Comparison of ENCODE assay signal across 9 cellular contexts in the genomic region with DNA sequence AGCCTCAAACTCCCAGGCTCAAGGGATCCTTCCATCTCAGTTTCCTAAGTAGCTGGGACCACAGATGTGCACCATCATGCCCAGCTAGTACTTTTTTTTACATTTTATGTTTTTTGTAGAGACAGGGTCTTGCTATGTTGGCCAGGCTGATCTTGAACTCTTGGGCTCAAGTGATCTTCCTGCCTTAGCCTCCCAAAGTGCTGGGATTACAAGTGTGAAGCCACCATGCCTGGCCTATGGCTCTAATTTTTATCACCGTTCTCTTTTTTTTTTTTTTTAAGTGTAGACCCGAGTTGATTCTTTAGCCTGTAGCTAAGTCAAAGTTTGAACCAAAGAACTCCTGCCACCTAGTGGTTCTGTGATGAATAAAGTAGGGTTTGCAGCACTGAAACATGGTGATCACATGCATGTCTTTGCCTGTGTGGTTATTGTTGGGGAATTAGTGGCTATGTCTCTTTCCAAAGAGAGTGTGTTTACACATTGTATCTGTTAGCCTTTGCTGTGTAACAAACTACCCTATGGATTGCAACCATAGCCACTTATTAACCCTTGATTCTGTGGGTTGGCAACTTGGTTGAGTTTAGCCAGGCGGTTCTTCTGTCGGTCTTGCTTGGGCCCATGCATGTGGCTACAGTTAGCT. TPM values are rescaled to one million over a fixed set of nuclear protein-coding genes. Genes with fewer than 3 reads are reported as not detected.
DNase-seq lines count a peak whose midpoint lies in the region; ATAC-seq lines count a peak whose summit lies in the region.
"Had no signal": no experiment of that assay in that cellular context is flagged by ENCODE, and none has a peak within 500 bp of the region (broad histone marks: within the 10 kb centered on the region; RNA-seq: fewer than 3 reads in every experiment).

No MANE protein-coding gene starts in this region.

- DNase-seq in ELR (ENCODE audit: low read depth) (peak; percentile 59), LHCN-M2 (ENCODE audit: low read depth) (peak; percentile 31), amniotic epithelial cell (ENCODE audit: low read depth) (peak; percentile 54), kidney glomerular epithelial cell (lab: John Stamatoyannopoulos, UW) (peak; percentile 13), NCI-H345 (lab: John Stamatoyannopoulos, UW) (no peak)

- ATAC-seq in HG03378 (IDR thresholded peaks at IDR 0.05; ENCODE audit: unreplicated experiment) (no peak), HG02840 (IDR thresholded peaks at IDR 0.05; ENCODE audit: low FRiP score, unreplicated experiment) (no peak), HG02642 (IDR thresholded peaks at IDR 0.05; ENCODE audit: poor library complexity, unreplicated experiment) (no peak)

RNA-seq across cellular contexts. Expression of gene NFILZ, which starts 11.6 kb away (rescaled TPM):
- not detected in 2 replicates for total RNA-seq in LHCN-M2 (2014; rRNA removed)
- not detected for polyA plus RNA-seq in LHCN-M2 (2012)
- total RNA-seq: SJSA1 had no signal

RNA-seq across cellular contexts. Expression of gene ADAMTS10, which starts 31.5 kb away (rescaled TPM):
- total RNA-seq in LHCN-M2 (2014; rRNA removed), result 0.06 and 0.46 TPM in 2 replicates
- 0.23 TPM for polyA plus RNA-seq in LHCN-M2 (2012)

RNA-seq across cellular contexts. Expression of gene ACTL9, which starts 56.6 kb away (rescaled TPM):
- not detected in 2 replicates for total RNA-seq in LHCN-M2 (2014; rRNA removed)
- not detected for polyA plus RNA-seq in LHCN-M2 (2012)
- total RNA-seq: SJSA1 had no signal
